8 cellular contexts compared by ENCODE assay signal in genomic region chr7:131370523-131370968, GRCh38. TPM values are rescaled to one million over a fixed set of nuclear protein-coding genes. Genes with fewer than 3 reads are reported as not detected.
DNase-seq lines count a peak whose midpoint lies in the region; ATAC-seq and TF ChIP-seq lines count a peak whose summit lies in the region.

No MANE protein-coding gene starts in this region.

- peaks cover 9% of the 10 kb centered on the region for H3K4me1 ChIP-seq in SJCRH30
- peaks cover 2 to 6% of the 10 kb centered on the region in 2 donors for H3K4me1 ChIP-seq in aorta (ENCODE audit: control insufficient read depth in 1 of 2, insufficient read depth in 2 of 2, low read length in 2 of 2)
- peaks cover 8% of the 10 kb centered on the region for H3K4me1 ChIP-seq in ovary (ENCODE audit: insufficient read depth)
- H3K4me1 ChIP-seq in transverse colon, result peaks cover 0 to 57% (median 23%) of the 10 kb centered on the region in 4 donors

- TF ChIP-seq EP300 in ovary (IDR thresholded peaks at IDR 0.05) (no peak), transverse colon (IDR thresholded peaks at IDR 0.05; ENCODE audit: low read depth) (no peak)

- H3K27me3 ChIP-seq in SJCRH30 (no peaks in the 10 kb centered on the region), aorta (ENCODE audit: control insufficient read depth in 1 of 2, insufficient read depth in 2 of 2, low read length in 1 of 2) (no peaks in the 10 kb centered on the region), ovary (no peaks in the 10 kb centered on the region), transverse colon (no peaks in the 10 kb centered on the region)

- DNase-seq in SJCRH30 (peak; percentile 27 to 45), foreskin fibroblast (peak; percentile 16 to 39), GM13976 (ENCODE audit: low spot score) (no peak), aorta (no peak), ovary (no peak), transverse colon (no peak)

- no peak overlapping the region for H3K27ac ChIP-seq in SJCRH30
- no peak overlapping the region for H3K27ac ChIP-seq in aorta (ENCODE audit: low read depth in 1 of 2, low read length in 2 of 2)
- H3K27ac ChIP-seq in ovary, result no peak overlapping the region
- H3K27ac ChIP-seq in transverse colon, result no peak overlapping the region

- in situ Hi-C loops in GM13976 (cut with MboI; ENCODE audit: low sequenced_read_pairs, unreplicated experiment) (no loop called here), transverse colon (cut with MboI; ENCODE audit: low pct_ligation_motif_present in 1 of 4, low pct_unique_long_range_greater_than_20kb in 1 of 4, low sequenced_read_pairs in 3 of 4) (no loop called here)

- H3K36me3 ChIP-seq in SJCRH30 (peaks cover 6% of the 10 kb centered on the region; the same call in 1 of the 2 replicates), aorta (ENCODE audit: control insufficient read depth in 1 of 2, insufficient read depth in 2 of 2, low read length in 1 of 2) (no peaks in the 10 kb centered on the region), ovary (no peaks in the 10 kb centered on the region), transverse colon (no peaks in the 10 kb centered on the region)

- TF ChIP-seq POLR2A in ovary (IDR thresholded peaks at IDR 0.05) (no peak), transverse colon (IDR thresholded peaks at IDR 0.05) (no peak)

- 65 to 73% methylated on average over 1 of the region's 1 CpG for WGBS in aorta, 2 donors
- WGBS in ovary, 3 donors, result 91 to 100% (median 91%) methylated on average over 1 of the region's 1 CpG
- 56% methylated on average over 1 of the region's 1 CpG; no CpG with 5 or more reads in 1 of the 2 donors for WGBS in transverse colon (ENCODE audit: low coverage in 1 of 2), 2 donors

- ATAC-seq in GM18508 (IDR thresholded peaks at IDR 0.05; ENCODE audit: insufficient read depth, unreplicated experiment) (peak; percentile 42), HG02642 (IDR thresholded peaks at IDR 0.05; ENCODE audit: poor library complexity, unreplicated experiment) (peak; percentile 73), aorta (ENCODE audit: low FRiP score) (no peak)

- H3K9me3 ChIP-seq in SJCRH30 (replicated peaks) (no peaks in the 10 kb centered on the region), aorta (ENCODE audit: control insufficient read depth, low read length) (no peaks in the 10 kb centered on the region), ovary (no peaks in the 10 kb centered on the region), transverse colon (no peaks in the 10 kb centered on the region)

- intact Hi-C loops in aorta (cut with DNase I), result no loop called here
- intact Hi-C loops in ovary (cut with DNase I), result no loop called here
- intact Hi-C loops in transverse colon (cut with DNase I; ENCODE audit: low total_unique reads), result no loop called here

- TF ChIP-seq CTCF in foreskin fibroblast (IDR thresholded peaks at IDR 0.05; ENCODE audit: low read depth, low read length) (no peak), GM13976 (IDR thresholded peaks at IDR 0.05; ENCODE audit: borderline replicate concordance, control extremely low read depth, extremely low read depth, insufficient read depth, missing control alignments) (no peak), ovary (IDR thresholded peaks at IDR 0.05) (no peak), transverse colon (IDR thresholded peaks at IDR 0.05) (no peak)

- H3K4me3 ChIP-seq in SJCRH30 (no peak overlapping the region), foreskin fibroblast (ENCODE audit: low read depth in 1 of 2, low read length in 2 of 2) (no peak overlapping the region), aorta (ENCODE audit: low read length in 2 of 2) (no peak overlapping the region), ovary (no peak overlapping the region), transverse colon (no peak overlapping the region)

RNA-seq across cellular contexts. Expression of gene MKLN1, which starts 42.9 kb away (rescaled TPM):
- total RNA-seq in SJCRH30 (2014; rRNA removed; shearing (Covaris generic)), result 48.5 and 57.9 TPM in 2 replicates
- total RNA-seq in aorta (10 to 100 TPM; 72.1 to 91.6 TPM), ovary (10 to 100 TPM; 46.6 to 87.1 (median 73.6) TPM), transverse colon (10 to 100 TPM; 30.7 to 87.0 (median 48.6) TPM)
- polyA plus RNA-seq in aorta (10 to 100 TPM; 11.5 to 18.3 TPM), ovary (10 to 100 TPM; 12.7 to 26.5 TPM)

Comparison
In these comparisons a context has a peak if more than half of its experiments do, and no peak if none do; other contexts are left out.
1. DNase-seq: peak in SJCRH30 (2 of 2) and foreskin fibroblast (2 of 2); none in GM13976 (single experiment), aorta (0 of 2), ovary (0 of 5) and transverse colon (single experiment).